29 cellular contexts compared by ENCODE assay signal in the genomic region with DNA sequence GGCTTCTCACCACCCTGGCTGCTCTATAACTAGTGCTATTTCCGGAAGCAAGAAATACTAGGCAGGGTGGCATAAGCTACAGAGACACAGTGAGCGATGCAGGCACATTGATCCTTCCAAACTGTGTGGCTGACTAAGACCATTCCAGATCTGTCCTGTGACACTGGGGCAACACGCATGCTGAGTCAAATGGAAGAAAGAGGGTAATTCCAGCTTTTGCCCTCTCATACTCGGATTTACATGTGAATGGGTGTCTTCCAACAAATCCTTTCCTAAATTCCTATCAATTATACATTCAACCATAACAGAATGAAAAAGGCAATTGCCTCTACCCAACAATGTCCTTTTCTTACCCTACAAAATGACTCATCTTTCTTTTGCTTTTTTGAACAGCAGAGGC. TPM values are rescaled to one million over a fixed set of nuclear protein-coding genes. Genes with fewer than 3 reads are reported as not detected.
DNase-seq lines count a peak whose midpoint lies in the region; ATAC-seq, FAIRE-seq and TF ChIP-seq lines count a peak whose summit lies in the region.
"Had no signal": no experiment of that assay in that cellular context is flagged by ENCODE, and none has a peak within 500 bp of the region (broad histone marks: within the 10 kb centered on the region; RNA-seq: fewer than 3 reads in every experiment).

No MANE protein-coding gene starts in this region.

- H4K5ac ChIP-seq in IMR-90 (ENCODE audit: low read depth, low read length): no peak overlapping the region; the same call in 1 of the 2 replicates

- H3K9me3 Mint-ChIP-seq in brain: peaks cover 0 to 8% (median 4%) of the 10 kb centered on the region in 5 experiments
- no peaks in the 10 kb centered on the region for H3K9me3 Mint-ChIP-seq in neural progenitor cell
- H3K9me3 Mint-ChIP-seq: activated CD4-positive, alpha-beta memory T cell treated with anti-CD3 and anti-CD28 coated beads, Interleukin-2, amount 10 ng/mL, durations not matched to agents 7 days and 5 days; activated naive CD8-positive, alpha-beta T cell treated with anti-CD3 and anti-CD28 coated beads for 36 hours; immature natural killer cell; memory B cell; T-helper 1 cell treated with Interleukin-12 subunit alpha and Interleukin-12 subunit beta and Interleukin-4 antibody, amounts not matched to agents 30 μg/mL and 1 μg/mL, for 36 hours had no signal

- no peaks in the 10 kb centered on the region for H3K9me3 ChIP-seq in IMR-90 (ENCODE audit: control insufficient read depth, insufficient read depth, low read length)
- H3K9me3 ChIP-seq in neural progenitor cell (ENCODE audit: low read depth): no peaks in the 10 kb centered on the region
- H3K9me3 ChIP-seq: esophagus muscularis mucosa, gastrocnemius medialis, transverse colon had no signal

- peaks cover 38% of the 10 kb centered on the region for H3K4me1 Mint-ChIP-seq in brain
- peaks cover 23% of the 10 kb centered on the region for H3K4me1 Mint-ChIP-seq in neural progenitor cell

- H2BK120ac ChIP-seq in IMR-90 (ENCODE audit: low read depth, low read length): no peak overlapping the region

- intact Hi-C loops in IMR-90 (cut with micrococcal nuclease): no loop called here

- no peak overlapping the region for H3K23ac ChIP-seq in IMR-90 (ENCODE audit: low read depth, low read length)

- H3K27me3 ChIP-seq in IMR-90 (ENCODE audit: control insufficient read depth, insufficient read depth, low read length): no peaks in the 10 kb centered on the region
- no peaks in the 10 kb centered on the region for H3K27me3 ChIP-seq in neural progenitor cell
- H3K27me3 ChIP-seq: esophagus muscularis mucosa, gastrocnemius medialis, transverse colon had no signal

- no peaks in the 10 kb centered on the region for H3K79me2 ChIP-seq in neural progenitor cell (ENCODE audit: low read depth)

- H3K56ac ChIP-seq in IMR-90 (ENCODE audit: extremely low read depth, insufficient read depth, low read length): no peak overlapping the region

- H3K27ac ChIP-seq in IMR-90 (ENCODE audit: insufficient read depth, low read length) (no peak overlapping the region), neural progenitor cell (no peak overlapping the region)
- H3K27ac ChIP-seq: esophagus muscularis mucosa, gastrocnemius medialis, transverse colon had no signal

- H3K14ac ChIP-seq in IMR-90 (replicated peaks; ENCODE audit: low read depth, low read length): no peak overlapping the region; the same call in 1 of the 2 replicates

- H2AK9ac ChIP-seq in IMR-90 (replicated peaks; ENCODE audit: low read depth, low read length, poor library complexity): no peak overlapping the region

- H3K4me3 Mint-ChIP-seq in brain (peak overlapping the region in 3 of 5 experiments; percentile 35 to 50 (median 40)), neural progenitor cell (peak overlapping the region; percentile 34)
- H3K4me3 Mint-ChIP-seq: activated CD4-positive, alpha-beta memory T cell treated with anti-CD3 and anti-CD28 coated beads, Interleukin-2, amount 10 ng/mL, durations not matched to agents 7 days and 5 days; activated naive CD8-positive, alpha-beta T cell treated with anti-CD3 and anti-CD28 coated beads for 36 hours; memory B cell; T-helper 1 cell treated with Interleukin-12 subunit alpha and Interleukin-12 subunit beta and Interleukin-4 antibody, amounts not matched to agents 30 μg/mL and 1 μg/mL, for 36 hours had no signal

- in situ Hi-C loops in IMR-90 (cut with MboI; ENCODE audit: low sequenced_read_pairs): no loop called here

- ATAC-seq in IMR-90 (ENCODE audit: low read depth) (no peak), GM21825 (IDR thresholded peaks at IDR 0.05; ENCODE audit: unreplicated experiment) (no peak)
- ATAC-seq: gastrocnemius medialis, left lobe of liver had no signal

- H2AFZ ChIP-seq in IMR-90 (replicated peaks; ENCODE audit: low read length, poor library complexity) (no peak overlapping the region), neural progenitor cell (replicated peaks) (peak overlapping the region; percentile 40)

- no peak for TF ChIP-seq RAD21 in IMR-90 (IDR thresholded peaks at IDR 0.05; ENCODE audit: low read length)

- H3K27ac Mint-ChIP-seq in brain (peak overlapping the region in 4 of 5 experiments; percentile 23 to 87 (median 58)), neural progenitor cell (peak overlapping the region; percentile 92)
- H3K27ac Mint-ChIP-seq: activated CD4-positive, alpha-beta memory T cell treated with anti-CD3 and anti-CD28 coated beads, Interleukin-2, amount 10 ng/mL, durations not matched to agents 7 days and 5 days; activated naive CD8-positive, alpha-beta T cell treated with anti-CD3 and anti-CD28 coated beads for 36 hours; memory B cell; T-helper 1 cell treated with Interleukin-12 subunit alpha and Interleukin-12 subunit beta and Interleukin-4 antibody, amounts not matched to agents 30 μg/mL and 1 μg/mL, for 36 hours had no signal

- H2BK5ac ChIP-seq in IMR-90 (ENCODE audit: low read depth, low read length, poor library complexity, severe bottlenecking): no peak overlapping the region

- FAIRE-seq in GM12892 (lab: Jason Lieb, UNC): peak; percentile 54
- FAIRE-seq: G401.6, small intestine had no signal

- H2BK20ac ChIP-seq in IMR-90 (ENCODE audit: low read depth, low read length): no peak overlapping the region

- H4K8ac ChIP-seq in IMR-90 (ENCODE audit: low read depth in 2 of 2, low read length in 2 of 2): no peak overlapping the region

- POLR2A ChIA-PET in IMR-90 (lab: Charles Lee; ENCODE audit: unreplicated experiment): no interaction called here

- H3K4me3 ChIP-seq in IMR-90 (ENCODE audit: insufficient read depth, low read depth, low read length): no peak overlapping the region
- H3K4me3 ChIP-seq in neural progenitor cell: no peak overlapping the region
- H3K4me3 ChIP-seq: esophagus muscularis mucosa, gastrocnemius medialis, transverse colon had no signal

- H3K4me2 ChIP-seq in IMR-90 (ENCODE audit: low read depth, low read length) (no peak overlapping the region), neural progenitor cell (no peak overlapping the region)

- H2AK5ac ChIP-seq in IMR-90 (ENCODE audit: low read depth, low read length): no peak overlapping the region; the same call in 1 of the 2 replicates

- H3K4me1 ChIP-seq in IMR-90 (ENCODE audit: control insufficient read depth, insufficient read depth, low read length) (peaks cover 4% of the 10 kb centered on the region; the same call in 1 of the 2 replicates), neural progenitor cell (peaks cover 11% of the 10 kb centered on the region)
- H3K4me1 ChIP-seq: gastrocnemius medialis had no signal

- TF ChIP-seq CTCF in IMR-90 (conservative IDR thresholded peaks at IDR 0.05; ENCODE audit: low read depth, low read length): no peak
- no peak for TF ChIP-seq CTCF in brain (conservative IDR thresholded peaks at IDR 0.05)
- no peak for TF ChIP-seq CTCF in neural progenitor cell (IDR thresholded peaks at IDR 0.05)

- DNase-seq in GM12892 (ENCODE audit: insufficient read length): no peak
- DNase-seq in IMR-90: peak; percentile 44
- no peak for DNase-seq in neural progenitor cell (ENCODE audit: low spot score)
- DNase-seq in NCI-H526 treated with DMSO at 0.1 percent for 48 hours (lab: John Stamatoyannopoulos, UW): no peak
- DNase-seq in SKM-1 (lab: John Stamatoyannopoulos, UW; ENCODE audit: unreplicated experiment): no peak
- DNase-seq in COLO829 (ENCODE audit: low spot score): no peak
- DNase-seq: activated CD4-positive, alpha-beta memory T cell treated with anti-CD3 and anti-CD28 coated beads, Interleukin-2, amount 10 ng/mL, durations not matched to agents 7 days and 5 days; activated CD4-positive, alpha-beta T cell treated with anti-CD3 and anti-CD28 coated beads for 1 hour; activated CD8-positive, alpha-beta memory T cell treated with anti-CD3 and anti-CD28 coated beads, Interleukin-2, amount 50 U/mL, for 48 hours; activated naive CD8-positive, alpha-beta T cell treated with anti-CD3 and anti-CD28 coated beads for 36 hours; aorta; caudate nucleus; cortex of kidney; DMS53; gastrocnemius medialis; hippocampal formation; immature natural killer cell; NCI-H1436 treated with DMSO at 0.1 percent for 48 hours; NCI-H2107; occipital lobe; small intestine; transverse colon had no signal

- H3F3A ChIP-seq in neural progenitor cell (ENCODE audit: low read depth): peaks cover 12% of the 10 kb centered on the region

- H3K36me3 Mint-ChIP-seq in brain: peaks cover 4% of the 10 kb centered on the region
- peaks cover 14% of the 10 kb centered on the region for H3K36me3 Mint-ChIP-seq in neural progenitor cell
- H3K36me3 Mint-ChIP-seq: immature natural killer cell had no signal

- TF ChIP-seq POLR2A in GM12892 (IDR thresholded peaks at IDR 0.05; ENCODE audit: low read depth, low read length): no peak
- no peak for TF ChIP-seq POLR2A in IMR-90 (IDR thresholded peaks at IDR 0.05; ENCODE audit: low read depth, low read length)

- H3K9me1 ChIP-seq in IMR-90 (ENCODE audit: insufficient read depth, low read length): no peaks in the 10 kb centered on the region; the same call in 1 of the 2 replicates

- H3K79me1 ChIP-seq in IMR-90 (ENCODE audit: low read depth in 1 of 2, low read length in 2 of 2): no peaks in the 10 kb centered on the region

- H3K27me3 Mint-ChIP-seq in brain: peaks cover under 1% of the 10 kb centered on the region
- H3K27me3 Mint-ChIP-seq in neural progenitor cell (ENCODE audit: insufficient read depth, low read depth): no peaks in the 10 kb centered on the region

- H2BK15ac ChIP-seq in IMR-90 (ENCODE audit: low read depth, low read length): no peak overlapping the region

- H4K20me1 ChIP-seq in IMR-90 (ENCODE audit: insufficient read depth, low read length) (no peaks in the 10 kb centered on the region), neural progenitor cell (ENCODE audit: low read depth) (no peaks in the 10 kb centered on the region)

- WGBS in IMR-90 (ENCODE audit: extremely low coverage in 2 of 2, insufficient read length in 1 of 2), 2 experiments: no CpG with 5 or more reads among the region's 4 CpGs

- H3K9ac ChIP-seq in IMR-90 (ENCODE audit: low read depth, low read length): no peak overlapping the region
- no peak overlapping the region for H3K9ac ChIP-seq in neural progenitor cell

- no peak overlapping the region for H3K4ac ChIP-seq in IMR-90 (ENCODE audit: low read depth, low read length)

- H3K18ac ChIP-seq in IMR-90 (ENCODE audit: low read depth, low read length): no peak overlapping the region

- no peaks in the 10 kb centered on the region for H3K36me3 ChIP-seq in IMR-90 (ENCODE audit: control insufficient read depth, insufficient read depth, low read length)
- no peaks in the 10 kb centered on the region for H3K36me3 ChIP-seq in neural progenitor cell
- H3K36me3 ChIP-seq: esophagus muscularis mucosa, gastrocnemius medialis, transverse colon had no signal

- BruUV-seq in IMR-90 (replicated peaks; lab: Mats Ljungman, UMichigan): no TSS peak

- H4K91ac ChIP-seq in IMR-90 (ENCODE audit: insufficient read depth, low read depth, low read length): no peak overlapping the region

- dilution Hi-C loops in IMR-90 (cut with HindIII; ENCODE audit: low sequenced_read_pairs, unreplicated experiment): no loop called here

- CTCF ChIA-PET in IMR-90 (lab: Yijun Ruan, JAX): interaction anchor here (0.5 to 0.7 kb wide), 2 partner anchors 14 to 336 kb away, joined by 3 read pairs; no protein-coding TSS in a partner anchor

RNA-seq across cellular contexts. Expression of a gene that starts 5.1 kb away (rescaled TPM):
- not detected for polyA plus RNA-seq in GM12892 (2012; ENCODE audit: missing spikeins)
- total RNA-seq in IMR-90 (2012; rRNA removed) (0.18 and 0.56 TPM in 2 replicates), neural progenitor cell (ENCODE audit: low replicate concordance) (2.1 and 2.5 TPM in 2 replicates)
- polyA plus RNA-seq in IMR-90 (2012; rRNA removed) (0.03 and 0.10 TPM in 2 replicates), brain (ENCODE audit: insufficient read depth, low read depth, low replicate concordance) (0.29 TPM)
- polyA plus RNA-seq in IMR-90 (2012; cell fraction: cytosol; rRNA removed): 0.01 and 0.02 TPM in 2 replicates
- 0.11 TPM in 1 of 2 replicates, not detected in the other for polyA plus RNA-seq in IMR-90 (2012; cell fraction: nucleus; rRNA removed; ENCODE audit: low replicate concordance)
- total RNA-seq: left lobe of liver had no signal
